Comparison of ENCODE assay signal across 9 cellular contexts in the genomic region with DNA sequence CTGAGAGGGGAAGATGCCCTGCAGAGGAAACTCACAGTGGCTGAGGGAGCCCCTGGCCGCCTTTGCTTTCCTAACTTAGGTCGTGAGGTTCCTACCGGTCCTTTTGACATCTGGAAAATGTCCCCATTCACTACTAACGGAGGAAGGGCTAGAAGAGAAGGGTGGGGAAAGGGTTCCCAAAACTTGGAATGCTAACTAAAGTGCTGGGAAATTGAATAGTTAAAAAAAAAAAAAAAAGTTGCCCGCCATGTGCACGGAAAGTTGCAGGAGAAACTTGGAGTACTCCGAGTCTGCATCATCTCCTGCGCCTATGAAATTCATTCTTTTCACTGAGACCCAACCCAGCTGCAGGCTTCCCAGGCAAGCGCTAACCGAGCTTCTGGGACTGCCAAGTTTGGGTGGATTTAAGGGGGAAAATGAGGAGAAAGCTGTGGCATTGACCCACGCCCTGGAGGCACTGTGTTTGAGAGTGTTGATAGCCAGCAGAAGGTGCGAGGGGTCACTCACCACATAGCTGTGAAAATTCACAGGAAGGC. TPM values are rescaled to one million over a fixed set of nuclear protein-coding genes. Genes with fewer than 3 reads are reported as not detected.
DNase-seq lines count a peak whose midpoint lies in the region; ATAC-seq and TF ChIP-seq lines count a peak whose summit lies in the region.
"Had no signal": no experiment of that assay in that cellular context is flagged by ENCODE, and none has a peak within 500 bp of the region (broad histone marks: within the 10 kb centered on the region; RNA-seq: fewer than 3 reads in every experiment).

No MANE protein-coding gene starts in this region.

- CTCF ChIA-PET in OCI-LY7 (lab: Charles Lee; ENCODE audit: unreplicated experiment), result no interaction called here
- CTCF ChIA-PET in naive thymus-derived CD4-positive, alpha-beta T cell (lab: Charles Lee), result interaction anchor here (0.5 kb wide), 1 partner anchor 532 kb away, joined by 3 read pairs; no protein-coding TSS in a partner anchor

- ATAC-seq in GM18502 (IDR thresholded peaks at IDR 0.05; ENCODE audit: poor library complexity, unreplicated experiment) (no peak), GM21737 (IDR thresholded peaks at IDR 0.05; ENCODE audit: unreplicated experiment) (no peak)
- ATAC-seq in naive thymus-derived CD4-positive, alpha-beta T cell, result no peak

- H3K4me1 Mint-ChIP-seq in brain, result peaks cover 64% of the 10 kb centered on the region
- peaks cover 0 to 5% (median 2%) of the 10 kb centered on the region in 7 donors for H3K4me1 Mint-ChIP-seq in naive thymus-derived CD4-positive, alpha-beta T cell

- peaks cover 19 to 40% (median 21%) of the 10 kb centered on the region in 3 donors for H3K4me1 ChIP-seq in skeletal muscle tissue (ENCODE audit: control insufficient read depth in 3 of 3, insufficient read depth in 3 of 3, low read length in 3 of 3)
- H3K4me1 ChIP-seq in OCI-LY7 (ENCODE audit: insufficient read depth, low read length, poor library complexity, severe bottlenecking), result no peaks in the 10 kb centered on the region
- no peaks in the 10 kb centered on the region for H3K4me1 ChIP-seq in naive thymus-derived CD4-positive, alpha-beta T cell (ENCODE audit: control insufficient read depth in 2 of 2, insufficient read depth in 2 of 2, low read length in 2 of 2)

- H3K4me3 Mint-ChIP-seq in brain, result peak overlapping the region; percentile 83 to 95 (median 86)
- H3K4me3 Mint-ChIP-seq in naive thymus-derived CD4-positive, alpha-beta T cell, result peak overlapping the region in 3 of 10 donors; percentile 31 to 41 (median 36)

- no peaks in the 10 kb centered on the region for H4K20me1 ChIP-seq in OCI-LY7 (ENCODE audit: insufficient read depth, low read length)

- H3K27ac ChIP-seq in skeletal muscle tissue (ENCODE audit: low read depth, low read length), result peak overlapping the region; percentile 37
- no peak overlapping the region for H3K27ac ChIP-seq in OCI-LY7 (ENCODE audit: low read depth, low read length, poor library complexity, severe bottlenecking)
- H3K27ac ChIP-seq in naive thymus-derived CD4-positive, alpha-beta T cell (ENCODE audit: low read depth, low read length), result no peak overlapping the region

- peak overlapping the region; percentile 70 to 83 (median 77) for H3K9ac ChIP-seq in skeletal muscle tissue (ENCODE audit: low read depth in 1 of 3, low read length in 3 of 3)

- no TSS peak for BruUV-seq in OCI-LY7 (replicated peaks; lab: Mats Ljungman, UMichigan)

- DNase-seq in H7, result no peak
- DNase-seq in kidney epithelial cell (ENCODE audit: low read depth), result no peak
- no peak for DNase-seq in OCI-LY7 (ENCODE audit: low spot score)
- DNase-seq in naive thymus-derived CD4-positive, alpha-beta T cell, result no peak
- DNase-seq: Kasumi-1 had no signal

- POLR2A ChIA-PET in OCI-LY7 (lab: Charles Lee), result interaction anchor here (0.7 kb wide), 2 partner anchors 81 to 1299 kb away, joined by 6 read pairs; no protein-coding TSS in a partner anchor
- POLR2A ChIA-PET in naive thymus-derived CD4-positive, alpha-beta T cell (lab: Charles Lee), result no interaction called here

- H3K9me2 ChIP-seq in OCI-LY7 (ENCODE audit: insufficient read depth, low read length), result no peaks in the 10 kb centered on the region

- peaks cover 14% of the 10 kb centered on the region for H3K27me3 ChIP-seq in H7 (ENCODE audit: control insufficient read depth, insufficient read depth, low read length)
- peaks cover 8% of the 10 kb centered on the region for H3K27me3 ChIP-seq in kidney epithelial cell (ENCODE audit: control insufficient read depth, insufficient read depth, low read length)
- H3K27me3 ChIP-seq in skeletal muscle tissue (ENCODE audit: control insufficient read depth in 3 of 3, insufficient read depth in 3 of 3, low read length in 3 of 3), result peaks cover 13 to 26% (median 22%) of the 10 kb centered on the region in 3 donors
- no peaks in the 10 kb centered on the region for H3K27me3 ChIP-seq in naive thymus-derived CD4-positive, alpha-beta T cell (ENCODE audit: control insufficient read depth in 2 of 2, insufficient read depth in 2 of 2, low read length in 2 of 2)

- no peaks in the 10 kb centered on the region for H3K36me3 Mint-ChIP-seq in brain
- peaks cover 0 to 3% (median 0%) of the 10 kb centered on the region in 5 donors for H3K36me3 Mint-ChIP-seq in naive thymus-derived CD4-positive, alpha-beta T cell

- H2AFZ ChIP-seq in OCI-LY7 (ENCODE audit: low read length), result no peak overlapping the region

- H3K4me2 ChIP-seq in OCI-LY7 (ENCODE audit: low read length), result no peak overlapping the region

- peak overlapping the region; percentile 63 for H3K4me3 ChIP-seq in H7 (ENCODE audit: insufficient read depth, low read depth, low read length)
- peak overlapping the region; percentile 51 for H3K4me3 ChIP-seq in kidney epithelial cell (ENCODE audit: low read depth, low read length)
- H3K4me3 ChIP-seq in skeletal muscle tissue (ENCODE audit: low read length in 3 of 3), result peak overlapping the region; percentile 73 to 87 (median 77)
- H3K4me3 ChIP-seq in OCI-LY7 (ENCODE audit: low read depth, low read length, poor library complexity, severe bottlenecking), result no peak overlapping the region
- H3K4me3 ChIP-seq in naive thymus-derived CD4-positive, alpha-beta T cell (ENCODE audit: low read length), result no peak overlapping the region

- peaks cover 0 to 3% (median 0%) of the 10 kb centered on the region in 5 experiments for H3K9me3 Mint-ChIP-seq in brain
- peaks cover 0 to 2% (median 0%) of the 10 kb centered on the region in 11 donors for H3K9me3 Mint-ChIP-seq in naive thymus-derived CD4-positive, alpha-beta T cell

- H3K36me3 ChIP-seq in H7 (replicated peaks; ENCODE audit: control insufficient read depth, insufficient read depth, low read length), result no peaks in the 10 kb centered on the region
- no peaks in the 10 kb centered on the region for H3K36me3 ChIP-seq in kidney epithelial cell (ENCODE audit: control insufficient read depth, insufficient read depth, low read length)
- no peaks in the 10 kb centered on the region for H3K36me3 ChIP-seq in skeletal muscle tissue (ENCODE audit: control insufficient read depth in 3 of 3, insufficient read depth in 3 of 3, low read length in 3 of 3)
- no peaks in the 10 kb centered on the region for H3K36me3 ChIP-seq in OCI-LY7 (ENCODE audit: insufficient read depth, low read length)
- no peaks in the 10 kb centered on the region for H3K36me3 ChIP-seq in naive thymus-derived CD4-positive, alpha-beta T cell (ENCODE audit: control insufficient read depth in 2 of 3, insufficient read depth in 3 of 3, low read length in 3 of 3)

- no peaks in the 10 kb centered on the region for H3K79me2 ChIP-seq in OCI-LY7 (ENCODE audit: insufficient read depth, low read depth, low read length)

- peaks cover 33% of the 10 kb centered on the region for H3K27me3 Mint-ChIP-seq in brain
- peaks cover 58 to 79% (median 67%) of the 10 kb centered on the region in 5 donors for H3K27me3 Mint-ChIP-seq in naive thymus-derived CD4-positive, alpha-beta T cell

- peak overlapping the region; percentile 61 to 81 (median 67) for H3K27ac Mint-ChIP-seq in brain
- H3K27ac Mint-ChIP-seq in naive thymus-derived CD4-positive, alpha-beta T cell, result no peak overlapping the region

- H3K9me3 ChIP-seq in skeletal muscle tissue (ENCODE audit: control insufficient read depth in 3 of 3, low read length in 3 of 3) (no peaks in the 10 kb centered on the region), OCI-LY7 (ENCODE audit: low read length) (no peaks in the 10 kb centered on the region)
- no peaks in the 10 kb centered on the region for H3K9me3 ChIP-seq in naive thymus-derived CD4-positive, alpha-beta T cell (ENCODE audit: control insufficient read depth in 2 of 3, low read length in 3 of 3)

- intact Hi-C loops in OCI-LY7 (cut with micrococcal nuclease; ENCODE audit: unreplicated experiment), result no loop called here
- intact Hi-C loops in naive thymus-derived CD4-positive, alpha-beta T cell (cut with micrococcal nuclease), result no loop called here

- TF ChIP-seq CTCF in brain (conservative IDR thresholded peaks at IDR 0.05), result no peak
- no peak for TF ChIP-seq CTCF in kidney epithelial cell (IDR thresholded peaks at IDR 0.05; ENCODE audit: insufficient read depth, low read length, poor library complexity, severe bottlenecking)
- no peak for TF ChIP-seq CTCF in OCI-LY7 (conservative IDR thresholded peaks at IDR 0.05; ENCODE audit: low read length)

RNA-seq across cellular contexts. Expression of a gene that starts 0.9 kb away (rescaled TPM):
- 5.0 and 6.7 TPM in 2 replicates for total RNA-seq in H7 (2014; rRNA removed; shearing (Covaris generic))
- polyA plus RNA-seq in brain (ENCODE audit: insufficient read depth, low read depth, low replicate concordance), result 47.8 TPM
- total RNA-seq in kidney epithelial cell (44.2 and 45.6 TPM in 2 replicates), skeletal muscle tissue (64.2 TPM), OCI-LY7 (2022) (not detected in 2 replicates)
- not detected in 2 replicates for total RNA-seq in OCI-LY7 (2014; rRNA removed; shearing (Covaris generic))
- under 1 TPM in 4 of 5 experiments, not detected in 1; 0.05 to 0.95 (median 0.37) TPM for total RNA-seq in naive thymus-derived CD4-positive, alpha-beta T cell
- polyA plus RNA-seq in naive thymus-derived CD4-positive, alpha-beta T cell, result not detected

Comparison
In these comparisons a context has a peak if more than half of its experiments do, and no peak if none do; other contexts are left out.
1. H3K4me3 ChIP-seq: peak in H7 (single experiment), kidney epithelial cell (single experiment) and skeletal muscle tissue (3 of 3); none in OCI-LY7 (single experiment) and naive thymus-derived CD4-positive, alpha-beta T cell (single experiment).
2. H3K27ac Mint-ChIP-seq: peak in brain (5 of 5); none in naive thymus-derived CD4-positive, alpha-beta T cell (0 of 9).